In genomic region chr3:73783811-73784210, GRCh38 we compare ENCODE assay signal across 16 cellular contexts.
"Had no signal": no experiment of that assay in that cellular context is flagged by ENCODE, and none has a peak within 500 bp of the region (broad histone marks: within the 10 kb centered on the region; RNA-seq: fewer than 3 reads in every experiment).

No MANE protein-coding gene starts in this region.

- DNase-seq: activated CD4-positive, alpha-beta memory T cell treated with anti-CD3 and anti-CD28 coated beads for 36 hours; activated CD4-positive, alpha-beta T cell treated with anti-CD3 and anti-CD28 coated beads for 48 hours; activated naive CD4-positive, alpha-beta T cell treated with anti-CD3 and anti-CD28 coated beads for 36 hours; activated T-cell treated with anti-CD3 and anti-CD28 coated beads, Interleukin-2, amount 50 U/mL, for 48 hours; cortex of kidney; foreskin keratinocyte; kidney; lower lobe of right lung; natural killer cell; ovary; psoas muscle; spleen; stimulated activated CD4-positive, alpha-beta T cell treated with anti-CD3 and anti-CD28 coated beads, Interleukin-4, amount 100 ng/mL, for 1 hour; stimulated activated naive CD4-positive, alpha-beta T cell treated with Interleukin-2 at 50 U/mL for 16 hours; tibial artery had no signal

- H3K27me3 ChIP-seq: foreskin keratinocyte, ovary, right atrium auricular region, spleen, tibial artery had no signal

- H3K4me1 ChIP-seq: lower lobe of right lung, spleen had no signal

- H3K9me3 ChIP-seq: lower lobe of right lung, ovary, psoas muscle, right atrium auricular region, spleen, tibial artery had no signal

- H3K4me3 ChIP-seq: lower lobe of right lung, ovary, psoas muscle, right atrium auricular region, spleen, tibial artery had no signal

- H3K27ac ChIP-seq: foreskin keratinocyte, lower lobe of right lung, ovary, psoas muscle, right atrium auricular region, spleen had no signal

- H3K36me3 ChIP-seq: lower lobe of right lung, ovary, right atrium auricular region, spleen, tibial artery had no signal
